Comparison of ENCODE assay signal across 10 cellular contexts in genomic region chr2:143171817-143172216, GRCh38. TPM values are rescaled to one million over a fixed set of nuclear protein-coding genes. Genes with fewer than 3 reads are reported as not detected.
DNase-seq lines count a peak whose midpoint lies in the region; ATAC-seq, FAIRE-seq and TF ChIP-seq lines count a peak whose summit lies in the region.
"Had no signal": no experiment of that assay in that cellular context is flagged by ENCODE, and none has a peak within 500 bp of the region (broad histone marks: within the 10 kb centered on the region; RNA-seq: fewer than 3 reads in every experiment).

No MANE protein-coding gene starts in this region.

- TF ChIP-seq POLR2A in A549 (IDR thresholded peaks at IDR 0.05; ENCODE audit: low read length) (no peak), prostate gland (IDR thresholded peaks at IDR 0.05) (no peak)

- TF ChIP-seq RAD21 in A549 (conservative IDR thresholded peaks at IDR 0.05 in 1 of 2, IDR thresholded peaks at IDR 0.05 in 1 of 2), result peak in 1 of 2 experiments; percentile 41; a peak in 2 of 5 replicates

- no peaks in the 10 kb centered on the region for H3K79me2 ChIP-seq in hepatocyte

- H3K27ac ChIP-seq in A549, result no peak overlapping the region
- no peak overlapping the region for H3K27ac ChIP-seq in hepatocyte
- H3K27ac ChIP-seq in prostate gland, result no peak overlapping the region
- no peak overlapping the region for H3K27ac ChIP-seq in right atrium auricular region

- peak; percentile 73 to 76; a peak in 5 of 6 replicates for ATAC-seq in A549
- ATAC-seq: naive thymus-derived CD8-positive, alpha-beta T cell had no signal

- CTCF ChIA-PET in A549 (lab: Yijun Ruan, JAX), result interaction anchor here (1.0 to 4.9 kb wide), 5 partner anchors 10 to 87 kb away, joined by 3 to 27 read pairs (median 3); no protein-coding TSS in a partner anchor

- intact Hi-C loops in prostate gland (cut with DNase I), result no loop called here

- H3K36me3 ChIP-seq in hepatocyte (replicated peaks; ENCODE audit: insufficient read depth, low read depth) (no peaks in the 10 kb centered on the region), prostate gland (no peaks in the 10 kb centered on the region), HAP-1 (replicated peaks) (no peaks in the 10 kb centered on the region), right atrium auricular region (no peaks in the 10 kb centered on the region)

- no peak overlapping the region for H3K4me3 ChIP-seq in A549
- H3K4me3 ChIP-seq in hepatocyte, result no peak overlapping the region
- H3K4me3 ChIP-seq in prostate gland, result no peak overlapping the region
- no peak overlapping the region for H3K4me3 ChIP-seq in HAP-1
- H3K4me3 ChIP-seq in right atrium auricular region, result no peak overlapping the region

- H3K27me3 ChIP-seq in hepatocyte (no peaks in the 10 kb centered on the region), prostate gland (replicated peaks; ENCODE audit: insufficient read depth) (no peaks in the 10 kb centered on the region), HAP-1 (ENCODE audit: low read depth) (0 out of 2 replicates have a peak, but pooled peaks cover 5% of the 10 kb centered on the region), right atrium auricular region (no peaks in the 10 kb centered on the region)

- POLR2A ChIA-PET in A549 (lab: Yijun Ruan, JAX), result no interaction called here

- in situ Hi-C loops in HAP-1 (cut with MboI; ENCODE audit: low sequenced_read_pairs), result no loop called here

- TF ChIP-seq EP300 in A549 (IDR thresholded peaks at IDR 0.05), result no peak

- TF ChIP-seq CTCF in A549 (IDR thresholded peaks at IDR 0.05) (0 out of 3 replicates have a peak, but pooled peaks have one; percentile 2), hepatocyte (IDR thresholded peaks at IDR 0.05; ENCODE audit: poor library complexity) (peak; percentile 57), prostate gland (IDR thresholded peaks at IDR 0.05) (no peak), right atrium auricular region (IDR thresholded peaks at IDR 0.05) (peak in 1 of 2 donors; percentile 48)

- no peaks in the 10 kb centered on the region for H4K20me1 ChIP-seq in hepatocyte (ENCODE audit: insufficient read depth, poor library complexity, severe bottlenecking)

- H3K9me3 ChIP-seq in A549 (no peaks in the 10 kb centered on the region), hepatocyte (ENCODE audit: low read depth) (no peaks in the 10 kb centered on the region), prostate gland (no peaks in the 10 kb centered on the region), HAP-1 (no peaks in the 10 kb centered on the region), right atrium auricular region (no peaks in the 10 kb centered on the region)

- no peaks in the 10 kb centered on the region for H3K9me2 ChIP-seq in hepatocyte (replicated peaks; ENCODE audit: insufficient read depth)

- DNase-seq in A549 (ENCODE audit: low read depth in 1 of 2, low spot score in 1 of 2), result peak in 1 of 2 experiments; percentile 7
- peak; percentile 12 for DNase-seq in GM03348 (ENCODE audit: low spot score)
- DNase-seq in SW480 (ENCODE audit: low spot score), result peak; percentile 6
- peak; percentile 19 for DNase-seq in hepatocyte (ENCODE audit: low spot score)
- no peak for DNase-seq in activated effector memory CD4-positive, alpha-beta T cell treated with anti-CD3 and anti-CD28 coated beads, Interleukin-2, amount 50 U/mL, for 16 hours
- no peak for DNase-seq in prostate gland (ENCODE audit: low spot score)
- DNase-seq in HAP-1 (ENCODE audit: low spot score in 2 of 2), result no peak
- DNase-seq in right atrium auricular region (ENCODE audit: low spot score), result no peak
- DNase-seq: activated naive CD4-positive, alpha-beta T cell treated with Interleukin-2 at 50 U/mL for 16 hours; naive thymus-derived CD8-positive, alpha-beta T cell had no signal

- no peak overlapping the region for H2AFZ ChIP-seq in hepatocyte

- no peaks in the 10 kb centered on the region for H3K4me1 ChIP-seq in A549
- H3K4me1 ChIP-seq in hepatocyte (ENCODE audit: insufficient read depth), result no peaks in the 10 kb centered on the region
- H3K4me1 ChIP-seq in prostate gland (replicated peaks), result no peaks in the 10 kb centered on the region
- no peaks in the 10 kb centered on the region for H3K4me1 ChIP-seq in HAP-1
- no peaks in the 10 kb centered on the region for H3K4me1 ChIP-seq in right atrium auricular region

- H3K4me2 ChIP-seq in A549, result no peak overlapping the region; the same call in 2 of the 3 replicates
- H3K4me2 ChIP-seq in hepatocyte, result no peak overlapping the region

- peak; percentile 68 for FAIRE-seq in A549 (lab: Jason Lieb, UNC)

- WGBS in A549 (ENCODE audit: missing lambda C conversion rate), result 0% methylated on average over 2 of the region's 2 CpGs
- 51% methylated on average over 2 of the region's 2 CpGs for WGBS in hepatocyte (ENCODE audit: low lambda C conversion rate, missing lambda C conversion rate)
- whole genome bisulfite sequencing in prostate gland, result 36% methylated on average over 2 of the region's 2 CpGs

TF ChIP-seq in A549, 52 proteins besides CTCF, POLR2A, EP300 and RAD21:
- TF ChIP-seq E2F6 (IDR thresholded peaks at IDR 0.05; ENCODE audit: borderline replicate concordance, low read depth), result no peak
- no peak for TF ChIP-seq HOXB5 (CRISPR knock-in tag; IDR thresholded peaks at IDR 0.05)
- TF ChIP-seq, protein P1, sequence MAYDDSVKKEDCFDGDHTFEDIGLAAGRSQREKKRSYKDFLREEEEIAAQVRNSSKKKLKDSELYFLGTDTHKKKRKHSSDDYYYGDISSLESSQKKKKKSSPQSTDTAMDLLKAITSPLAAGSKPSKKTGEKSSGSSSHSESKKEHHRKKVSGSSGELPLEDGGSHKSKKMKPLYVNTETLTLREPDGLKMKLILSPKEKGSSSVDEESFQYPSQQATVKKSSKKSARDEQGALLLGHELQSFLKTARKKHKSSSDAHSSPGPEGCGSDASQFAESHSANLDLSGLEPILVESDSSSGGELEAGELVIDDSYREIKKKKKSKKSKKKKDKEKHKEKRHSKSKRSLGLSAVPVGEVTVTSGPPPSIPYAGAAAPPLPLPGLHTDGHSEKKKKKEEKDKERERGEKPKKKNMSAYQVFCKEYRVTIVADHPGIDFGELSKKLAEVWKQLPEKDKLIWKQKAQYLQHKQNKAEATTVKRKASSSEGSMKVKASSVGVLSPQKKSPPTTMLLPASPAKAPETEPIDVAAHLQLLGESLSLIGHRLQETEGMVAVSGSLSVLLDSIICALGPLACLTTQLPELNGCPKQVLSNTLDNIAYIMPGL (CRISPR knock-in tag; IDR thresholded peaks at IDR 0.05; ENCODE audit: borderline replicate concordance), result no peak
- TF ChIP-seq POLR2AphosphoS2 (conservative IDR thresholded peaks at IDR 0.05; ENCODE audit: low read length), result no peak
- no peak for TF ChIP-seq CEBPB (IDR thresholded peaks at IDR 0.05)
- no peak for TF ChIP-seq CBX2 (IDR thresholded peaks at IDR 0.05; ENCODE audit: borderline replicate concordance, low read depth)
- TF ChIP-seq TP53 (CRISPR knock-in tag; IDR thresholded peaks at IDR 0.05), result no peak
- TF ChIP-seq HOXB13 (CRISPR knock-in tag; IDR thresholded peaks at IDR 0.05; ENCODE audit: low read depth), result no peak
- no peak for TF ChIP-seq TFCP2L1 (CRISPR knock-in tag; IDR thresholded peaks at IDR 0.05)
- TF ChIP-seq, protein P2, sequence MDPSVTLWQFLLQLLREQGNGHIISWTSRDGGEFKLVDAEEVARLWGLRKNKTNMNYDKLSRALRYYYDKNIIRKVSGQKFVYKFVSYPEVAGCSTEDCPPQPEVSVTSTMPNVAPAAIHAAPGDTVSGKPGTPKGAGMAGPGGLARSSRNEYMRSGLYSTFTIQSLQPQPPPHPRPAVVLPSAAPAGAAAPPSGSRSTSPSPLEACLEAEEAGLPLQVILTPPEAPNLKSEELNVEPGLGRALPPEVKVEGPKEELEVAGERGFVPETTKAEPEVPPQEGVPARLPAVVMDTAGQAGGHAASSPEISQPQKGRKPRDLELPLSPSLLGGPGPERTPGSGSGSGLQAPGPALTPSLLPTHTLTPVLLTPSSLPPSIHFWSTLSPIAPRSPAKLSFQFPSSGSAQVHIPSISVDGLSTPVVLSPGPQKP (IDR thresholded peaks at IDR 0.05; ENCODE audit: low read depth, low read length), result no peak
- TF ChIP-seq FOSL2 (IDR thresholded peaks at IDR 0.05), result no peak
- TF ChIP-seq FOSL2 (CRISPR knock-in tag; IDR thresholded peaks at IDR 0.05), result no peak
- no peak for TF ChIP-seq KDM5A (IDR thresholded peaks at IDR 0.05)
- no peak for TF ChIP-seq EHMT2 (IDR thresholded peaks at IDR 0.05; ENCODE audit: low read depth)
- no peak for TF ChIP-seq RARB (CRISPR knock-in tag; IDR thresholded peaks at IDR 0.05)
- TF ChIP-seq MAZ (IDR thresholded peaks at IDR 0.05; ENCODE audit: borderline replicate concordance, low read depth, low read length), result no peak
- no peak for TF ChIP-seq SMC3 (IDR thresholded peaks at IDR 0.05)
- no peak for TF ChIP-seq MAX (IDR thresholded peaks at IDR 0.05)

RNA-seq across cellular contexts. Expression of gene ARHGAP15, which starts 42.6 kb away (rescaled TPM):
- 0.34 TPM in 1 of 2 replicates, not detected in the other for polyA plus RNA-seq in A549 (2011; rRNA removed)
- polyA plus RNA-seq in A549 (2012; cell fraction: cytosol; rRNA removed), result not detected in 2 replicates
- not detected in 2 replicates for polyA plus RNA-seq in A549 (2012; cell fraction: nucleus; rRNA removed)
- polyA plus RNA-seq in A549 (2017; fragmentation: RNase III; extraction: RNeasy Plus Mini Kit Qiagen cat#74134 plus additional on column Dnase treatment), result not detected in 3 replicates
- not detected in 2 replicates for polyA minus RNA-seq in A549 (2011; rRNA and poly(A)+ RNA removed)
- total RNA-seq in hepatocyte, result 0.17 and 1.0 TPM in 2 replicates
- not detected in 2 replicates for polyA plus RNA-seq in hepatocyte
- total RNA-seq in prostate gland, result 1 to 10 TPM in 1 of 2 donors, under 1 TPM in 1; 0.41 to 4.3 TPM
- total RNA-seq in right atrium auricular region, result 1 to 10 TPM; 2.6 to 6.9 TPM

Comparison
In these comparisons a context has a peak if more than half of its experiments do, and no peak if none do; other contexts are left out.
1. DNase-seq: peak in GM03348 (single experiment), SW480 (single experiment) and hepatocyte (single experiment); none in activated effector memory CD4-positive, alpha-beta T cell treated with anti-CD3 and anti-CD28 coated beads, Interleukin-2, amount 50 U/mL, for 16 hours (single experiment), prostate gland (single experiment), HAP-1 (0 of 2) and right atrium auricular region (single experiment).
2. CTCF ChIP-seq: peak in A549 (single experiment) and hepatocyte (single experiment); none in prostate gland (0 of 4).